In genomic region chr11:83193315-83194283, GRCh38 we compare ENCODE assay signal across 1 cellular context.
TF ChIP-seq lines count a peak whose summit lies in the region.

ANKRD42 (plus strand) TSS chr11:83193712; CDS start chr11:83194671, 959 bp downstream.

TF ChIP-seq in HepG2, 621 proteins besides CTCF, POLR2A, EP300 and RAD21 (continued from another document and continues in another):
- 0 out of 2 replicates have a peak, but pooled peaks have one; percentile 46 for TF ChIP-seq POGK (CRISPR knock-in tag; conservative IDR thresholded peaks at IDR 0.05)
- TF ChIP-seq MAZ (IDR thresholded peaks at IDR 0.05; ENCODE audit: borderline replicate concordance, low read depth, low read length), result no peak
- peak; percentile 63 for TF ChIP-seq MAZ (CRISPR knock-in tag; IDR thresholded peaks at IDR 0.05; ENCODE audit: low read depth)
- no peak for TF ChIP-seq KLF12 (CRISPR knock-in tag; IDR thresholded peaks at IDR 0.05; ENCODE audit: borderline replicate concordance)
- no peak for TF ChIP-seq TBX3 (IDR thresholded peaks at IDR 0.05; ENCODE audit: borderline replicate concordance)
- no peak for TF ChIP-seq HNRNPL (IDR thresholded peaks at IDR 0.05; ENCODE audit: low read depth, low read length)
- TF ChIP-seq ZBED4 (CRISPR knock-in tag; IDR thresholded peaks at IDR 0.05; ENCODE audit: borderline replicate concordance), result no peak
- peak; percentile 70 for TF ChIP-seq BORCS8-MEF2B (CRISPR knock-in tag; IDR thresholded peaks at IDR 0.05)
- no peak for TF ChIP-seq DDIT3 (CRISPR knock-in tag; IDR thresholded peaks at IDR 0.05)
- TF ChIP-seq KLF16 (CRISPR knock-in tag; IDR thresholded peaks at IDR 0.05), result peak in 1 of 2 experiments; percentile 59; a peak in 1 of 4 replicates
- no peak for TF ChIP-seq MBNL3 (CRISPR knock-in tag; conservative IDR thresholded peaks at IDR 0.05)
- no peak for TF ChIP-seq ARID3A (IDR thresholded peaks at IDR 0.05; ENCODE audit: low read depth, low read length)
- no peak for TF ChIP-seq ZKSCAN8 (CRISPR knock-in tag; IDR thresholded peaks at IDR 0.05; ENCODE audit: borderline replicate concordance)
- TF ChIP-seq ZNF136 (CRISPR knock-in tag; IDR thresholded peaks at IDR 0.05; ENCODE audit: low read depth), result no peak
- TF ChIP-seq ZNF501 (CRISPR knock-in tag; IDR thresholded peaks at IDR 0.05), result peak; percentile 84
- TF ChIP-seq SETDB1 (CRISPR knock-in tag; IDR thresholded peaks at IDR 0.05; ENCODE audit: borderline replicate concordance), result no peak
- no peak for TF ChIP-seq HNF4A (CRISPR knock-in tag; IDR thresholded peaks at IDR 0.05)
- no peak for TF ChIP-seq TCF7 (IDR thresholded peaks at IDR 0.05; ENCODE audit: low read depth)
- TF ChIP-seq ZNF883 (CRISPR knock-in tag; IDR thresholded peaks at IDR 0.05; ENCODE audit: not compliant biosample characterization), result peak; percentile 19
- TF ChIP-seq SPEN (CRISPR knock-in tag; IDR thresholded peaks at IDR 0.05; ENCODE audit: low read depth), result peak; percentile 81; the same call in 1 of the 2 replicates
- peak; percentile 34; the same call in 1 of the 2 replicates for TF ChIP-seq ZNF350 (CRISPR knock-in tag; IDR thresholded peaks at IDR 0.05; ENCODE audit: borderline replicate concordance, low read depth)
- no peak for TF ChIP-seq NFE2L1 (CRISPR knock-in tag; IDR thresholded peaks at IDR 0.05; ENCODE audit: borderline replicate concordance)
- TF ChIP-seq ZBTB21 (CRISPR knock-in tag; IDR thresholded peaks at IDR 0.05), result no peak; the same call in 1 of the 2 replicates
- peak; percentile 95 for TF ChIP-seq HBP1 (CRISPR knock-in tag; IDR thresholded peaks at IDR 0.05; ENCODE audit: low read depth)
- TF ChIP-seq GATAD1 (CRISPR knock-in tag; IDR thresholded peaks at IDR 0.05), result peak; percentile 95
- TF ChIP-seq AKNA (CRISPR knock-in tag; IDR thresholded peaks at IDR 0.05; ENCODE audit: borderline replicate concordance), result 0 out of 2 replicates have a peak, but pooled peaks have one; percentile 28
- TF ChIP-seq PRMT3 (CRISPR knock-in tag; IDR thresholded peaks at IDR 0.05; ENCODE audit: borderline replicate concordance, low read depth), result no peak
- TF ChIP-seq ZFP41 (CRISPR knock-in tag; IDR thresholded peaks at IDR 0.05; ENCODE audit: borderline replicate concordance), result no peak
- 0 out of 2 replicates have a peak, but pooled peaks have one; percentile 41 for TF ChIP-seq SP4 (CRISPR knock-in tag; IDR thresholded peaks at IDR 0.05)
- TF ChIP-seq SUZ12 (IDR thresholded peaks at IDR 0.05; ENCODE audit: low read depth, low read length), result no peak
- no peak for TF ChIP-seq IKZF1 (IDR thresholded peaks at IDR 0.05)
- no peak for TF ChIP-seq ZNF296 (CRISPR knock-in tag; conservative IDR thresholded peaks at IDR 0.05)
- TF ChIP-seq RFX3 (CRISPR knock-in tag; IDR thresholded peaks at IDR 0.05), result peak; percentile 98
- peak; percentile 90; the same call in 1 of the 2 replicates for TF ChIP-seq EED (CRISPR knock-in tag; IDR thresholded peaks at IDR 0.05)
- no peak for TF ChIP-seq ARNTL (CRISPR knock-in tag; IDR thresholded peaks at IDR 0.05)
- TF ChIP-seq CENPT (CRISPR knock-in tag; IDR thresholded peaks at IDR 0.05; ENCODE audit: low read depth), result no peak
- no peak; the same call in 1 of the 2 replicates for TF ChIP-seq ZFP1 (CRISPR knock-in tag; IDR thresholded peaks at IDR 0.05)
- no peak for TF ChIP-seq ZNF207 (IDR thresholded peaks at IDR 0.05; ENCODE audit: borderline replicate concordance)
- TF ChIP-seq ZNF607 (CRISPR knock-in tag; IDR thresholded peaks at IDR 0.05; ENCODE audit: borderline replicate concordance), result no peak; the same call in 1 of the 2 replicates
- no peak for TF ChIP-seq PCBP2 (optimal IDR thresholded peaks at IDR 0.05; ENCODE audit: low read depth, low read length, poor library complexity, severe bottlenecking)
- TF ChIP-seq ZHX2 (IDR thresholded peaks at IDR 0.05; ENCODE audit: low read depth), result 0 out of 2 replicates have a peak, but pooled peaks have one; percentile 25
- no peak for TF ChIP-seq ZHX2 (CRISPR knock-in tag; IDR thresholded peaks at IDR 0.05; ENCODE audit: borderline replicate concordance)
- peak; percentile 98 for TF ChIP-seq HDAC1 (CRISPR knock-in tag; IDR thresholded peaks at IDR 0.05)
- no peak for TF ChIP-seq TBL1XR1 (IDR thresholded peaks at IDR 0.05; ENCODE audit: borderline replicate concordance, low read length, partially characterized antibody)
- no peak for TF ChIP-seq ZNF644 (CRISPR knock-in tag; IDR thresholded peaks at IDR 0.05; ENCODE audit: low read depth)
- TF ChIP-seq SP5 (CRISPR knock-in tag; IDR thresholded peaks at IDR 0.05; ENCODE audit: borderline replicate concordance, low read depth), result no peak
